ENCODE assay signal across 8 cellular contexts in the genomic region with DNA sequence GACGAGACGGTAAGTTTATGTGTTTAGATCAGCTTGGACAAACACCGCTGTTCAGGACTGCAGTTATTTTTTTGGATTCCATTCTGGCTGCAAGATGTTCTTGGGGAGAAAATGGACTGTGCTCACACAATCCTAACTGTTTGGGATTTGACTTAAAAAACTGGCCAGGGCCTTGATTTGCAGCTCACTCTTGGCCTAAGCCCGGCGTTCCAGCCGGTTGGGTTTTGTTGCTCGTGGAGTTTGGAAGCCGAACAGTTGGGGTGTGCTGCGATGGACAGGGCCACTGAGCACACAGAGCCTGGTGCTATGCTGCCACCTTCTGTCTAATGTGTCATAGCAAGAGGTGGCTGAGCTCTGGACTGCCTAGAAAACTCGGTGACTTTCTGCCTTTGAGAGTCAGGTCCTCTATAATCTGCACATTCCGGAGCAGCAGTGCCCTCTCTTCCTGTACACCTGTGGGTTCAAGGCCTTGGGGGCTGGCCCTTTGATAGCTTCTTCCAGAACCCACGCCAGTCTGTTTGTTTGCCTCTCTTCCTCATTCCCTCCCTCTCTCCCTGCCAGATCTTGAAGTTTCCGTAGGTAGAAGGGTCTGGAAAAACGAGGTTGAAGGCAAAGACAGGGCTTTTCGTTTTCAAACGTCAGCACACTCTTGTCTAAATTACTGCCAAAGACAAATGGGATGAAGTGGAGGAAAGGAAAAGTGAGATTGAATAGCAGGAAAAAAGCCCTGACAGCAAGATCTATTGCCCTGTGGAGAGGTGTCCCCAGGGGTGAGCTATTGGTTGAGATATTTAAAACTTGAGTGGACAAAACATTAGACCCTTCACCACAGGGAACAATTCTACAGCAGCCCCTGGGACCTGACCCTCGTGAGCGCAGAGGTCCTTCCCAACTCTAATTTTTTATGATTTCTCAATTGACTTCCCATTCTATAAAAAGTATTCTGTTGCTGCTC.
DNase-seq lines count a peak whose midpoint lies in the region; ATAC-seq and TF ChIP-seq lines count a peak whose summit lies in the region.

No MANE protein-coding gene starts in this region.

- no peaks in the 10 kb centered on the region for H3K9me3 Mint-ChIP-seq in GM23338
- H3K9me3 Mint-ChIP-seq in activated naive CD8-positive, alpha-beta T cell treated with anti-CD3 and anti-CD28 coated beads, Interleukin-2, amount 50 U/mL, for 24 hours: no peaks in the 10 kb centered on the region

- H2AFZ ChIP-seq in GM23338: 0 out of 2 replicates have a peak overlapping the region, but pooled peaks have one; percentile 25

- H3F3A ChIP-seq in GM23338 (replicated peaks; ENCODE audit: low read depth): no peaks in the 10 kb centered on the region

- H3K4me3 ChIP-seq in GM23338 (no peak overlapping the region), MG63 (no peak overlapping the region; the same call in 1 of the 2 replicates), heart left ventricle (peak overlapping the region in 2 of 12 donors; percentile 1 to 16)

- no peaks in the 10 kb centered on the region for H3K27me3 ChIP-seq in GM23338 (ENCODE audit: insufficient read depth)
- H3K27me3 ChIP-seq in MG63: no peaks in the 10 kb centered on the region
- peaks cover 0 to 6% (median 0%) of the 10 kb centered on the region in 9 donors for H3K27me3 ChIP-seq in heart left ventricle

- TF ChIP-seq CTCF in GM23338 (conservative IDR thresholded peaks at IDR 0.05; ENCODE audit: low read depth in 2 of 2) (peak; percentile 73 to 98), heart left ventricle (IDR thresholded peaks at IDR 0.05) (peak; percentile 81 to 92 (median 84))

- WGBS in heart left ventricle, 4 donors: 23 to 27% (median 24%) methylated on average over 18 of the region's 18 CpGs

- H4K20me1 ChIP-seq in GM23338 (replicated peaks; ENCODE audit: insufficient read depth): no peaks in the 10 kb centered on the region

- peaks cover 12% of the 10 kb centered on the region; the same call in 2 of the 3 replicates for H3K4me1 Mint-ChIP-seq in GM23338
- H3K4me1 Mint-ChIP-seq in activated naive CD8-positive, alpha-beta T cell treated with anti-CD3 and anti-CD28 coated beads, Interleukin-2, amount 50 U/mL, for 24 hours: peaks cover 21% of the 10 kb centered on the region

- H3K9me3 ChIP-seq in MG63: no peaks in the 10 kb centered on the region
- no peaks in the 10 kb centered on the region for H3K9me3 ChIP-seq in heart left ventricle

- H3K9me2 ChIP-seq in GM23338 (ENCODE audit: insufficient read depth): peaks cover 4% of the 10 kb centered on the region; the same call in 1 of the 2 replicates

- ATAC-seq in GM23338: peak; percentile 99
- ATAC-seq in SK-N-SH treated with all-trans-retinoic acid at 6 μM for 48 hours: peak; percentile 99
- ATAC-seq in activated naive CD8-positive, alpha-beta T cell treated with anti-CD3 and anti-CD28 coated beads, Interleukin-2, amount 50 U/mL, for 24 hours: peak; percentile 93
- peak; percentile 94 to 99 (median 98) for ATAC-seq in heart left ventricle
- ATAC-seq in HG02840 (IDR thresholded peaks at IDR 0.05; ENCODE audit: low FRiP score, unreplicated experiment): no peak

- no peaks in the 10 kb centered on the region for H3K79me2 ChIP-seq in GM23338 (replicated peaks; ENCODE audit: insufficient read depth)

- no peak overlapping the region for H3K4me3 Mint-ChIP-seq in GM23338
- H3K4me3 Mint-ChIP-seq in activated naive CD8-positive, alpha-beta T cell treated with anti-CD3 and anti-CD28 coated beads, Interleukin-2, amount 50 U/mL, for 24 hours: no peak overlapping the region

- H3K36me3 ChIP-seq in GM23338 (ENCODE audit: insufficient read depth): no peaks in the 10 kb centered on the region
- no peaks in the 10 kb centered on the region for H3K36me3 ChIP-seq in MG63
- H3K36me3 ChIP-seq in heart left ventricle: no peaks in the 10 kb centered on the region

- H3K4me2 ChIP-seq in GM23338: no peak overlapping the region

- H3K27ac ChIP-seq in GM23338 (ENCODE audit: low read depth) (no peak overlapping the region), heart left ventricle (peak overlapping the region in 7 of 12 donors; percentile 2 to 66 (median 41))

- 0 out of 2 replicates have a peak, but pooled peaks cover 4% of the 10 kb centered on the region for H3K4me1 ChIP-seq in GM23338 (ENCODE audit: insufficient read depth)
- peaks cover 0 to 33% (median 5%) of the 10 kb centered on the region in 12 donors for H3K4me1 ChIP-seq in heart left ventricle

- intact Hi-C loops in heart left ventricle (cut with DNase I): loop anchor here (2.0 to 10.0 kb wide), 17 partner anchors 250 to 913 kb away; a partner anchor contains a TSS

- peaks cover 4% of the 10 kb centered on the region for H3K27me3 Mint-ChIP-seq in GM23338 (ENCODE audit: insufficient read depth, low read depth, poor library complexity)
- H3K27me3 Mint-ChIP-seq in activated naive CD8-positive, alpha-beta T cell treated with anti-CD3 and anti-CD28 coated beads, Interleukin-2, amount 50 U/mL, for 24 hours: peaks cover 6% of the 10 kb centered on the region

- TF ChIP-seq POLR2A in heart left ventricle (IDR thresholded peaks at IDR 0.05): no peak

- no peaks in the 10 kb centered on the region for H3K36me3 Mint-ChIP-seq in GM23338 (ENCODE audit: low read depth)
- H3K36me3 Mint-ChIP-seq in activated naive CD8-positive, alpha-beta T cell treated with anti-CD3 and anti-CD28 coated beads, Interleukin-2, amount 50 U/mL, for 24 hours (ENCODE audit: low read depth): no peaks in the 10 kb centered on the region

- DNase-seq in Daoy (ENCODE audit: low read depth): peak; percentile 80
- DNase-seq in GM23338 (ENCODE audit: low spot score): peak; percentile 93
- DNase-seq in MG63: peak; percentile 88
- peak; percentile 60 for DNase-seq in activated naive CD8-positive, alpha-beta T cell treated with anti-CD3 and anti-CD28 coated beads, Interleukin-2, amount 50 U/mL, for 24 hours
- DNase-seq in heart left ventricle: peak; percentile 83 to 91 (median 87)
- peak; percentile 85 for DNase-seq in putamen (ENCODE audit: low spot score)

- no peak overlapping the region for H3K27ac Mint-ChIP-seq in GM23338
- no peak overlapping the region for H3K27ac Mint-ChIP-seq in activated naive CD8-positive, alpha-beta T cell treated with anti-CD3 and anti-CD28 coated beads, Interleukin-2, amount 50 U/mL, for 24 hours

TF ChIP-seq in SK-N-SH treated with all-trans-retinoic acid at 6 μM for 48 hours, 23 proteins besides CTCF, POLR2A, EP300 and RAD21:
- TF ChIP-seq ZNF8 (CRISPR knock-in tag; IDR thresholded peaks at IDR 0.05) (no peak), ISL1 (CRISPR knock-in tag; IDR thresholded peaks at IDR 0.05) (no peak), ZFP3 (CRISPR knock-in tag; IDR thresholded peaks at IDR 0.05) (peak; percentile 93), TCF4 (CRISPR knock-in tag; IDR thresholded peaks at IDR 0.05; ENCODE audit: borderline replicate concordance) (no peak), PPARA (CRISPR knock-in tag; IDR thresholded peaks at IDR 0.05; ENCODE audit: borderline replicate concordance) (no peak)
